In genomic region chr4:73470728-73471127, GRCh38 we compare ENCODE assay signal across 35 cellular contexts. TPM values are rescaled to one million over a fixed set of nuclear protein-coding genes. Genes with fewer than 3 reads are reported as not detected.
"Had no signal": no experiment of that assay in that cellular context is flagged by ENCODE, and none has a peak within 500 bp of the region (broad histone marks: within the 10 kb centered on the region; RNA-seq: fewer than 3 reads in every experiment).

No MANE protein-coding gene starts in this region.

- H3K27ac ChIP-seq: colonic mucosa, epithelial cell of prostate, esophagus squamous epithelium, gastrocnemius medialis, heart right ventricle, left lung, lower lobe of right lung had no signal

- H3K27me3 ChIP-seq: colonic mucosa, esophagus squamous epithelium, gastrocnemius medialis, heart right ventricle, left lung had no signal

- H3K36me3 ChIP-seq: colonic mucosa, esophagus squamous epithelium, gastrocnemius medialis, heart right ventricle, left lung, lower lobe of right lung had no signal

- H3K27me3 Mint-ChIP-seq: dendritic cell treated with granulocyte-macrophage colony-stimulating factor and Interleukin-4, amounts not matched to agents 40 ng/mL and 50 ng/mL, for 4 days; effector memory CD8-positive, alpha-beta T cell had no signal

- H3K36me3 Mint-ChIP-seq: mesothelial cell of epicardium had no signal

- H3K4me3 ChIP-seq: colonic mucosa, esophagus squamous epithelium, gastrocnemius medialis, heart right ventricle, left lung, lower lobe of right lung, mucosa of descending colon had no signal

- ATAC-seq: effector memory CD8-positive, alpha-beta T cell; esophagus mucosa; gastrocnemius medialis; heart right ventricle; left cardiac atrium; left lung; left ventricle myocardium superior; lower lobe of right lung; mucosa of descending colon had no signal

- H3K27ac Mint-ChIP-seq: dendritic cell treated with granulocyte-macrophage colony-stimulating factor and Interleukin-4, amounts not matched to agents 40 ng/mL and 50 ng/mL, for 4 days; effector memory CD8-positive, alpha-beta T cell; endodermal cell; mesothelial cell of epicardium; naive B cell had no signal

- H3K4me1 ChIP-seq: colonic mucosa, esophagus squamous epithelium, gastrocnemius medialis, heart right ventricle, left lung, lower lobe of right lung had no signal

- H3K4me3 Mint-ChIP-seq: dendritic cell treated with granulocyte-macrophage colony-stimulating factor and Interleukin-4, amounts not matched to agents 40 ng/mL and 50 ng/mL, for 4 days; effector memory CD8-positive, alpha-beta T cell; endodermal cell; mesothelial cell of epicardium; naive B cell had no signal

- H3K4me1 Mint-ChIP-seq: endodermal cell, mesothelial cell of epicardium, naive B cell had no signal

- DNase-seq: colonic mucosa; cortex of kidney; effector CD8-positive, alpha-beta T cell; effector memory CD8-positive, alpha-beta T cell; endodermal cell; erythroblast; esophagus squamous epithelium; foreskin fibroblast; foreskin melanocyte; gastrocnemius medialis; glutamatergic neuron; head of caudate nucleus; heart right ventricle; hippocampal formation; left cardiac atrium; left lung; left ventricle myocardium superior; lower lobe of right lung; mesenchymal stem cell; mucosa of descending colon; naive B cell had no signal

- H3K9me3 ChIP-seq: colonic mucosa, gastrocnemius medialis, lower lobe of right lung had no signal

- FAIRE-seq: endometrium, islet of Langerhans, keratinocyte had no signal

RNA-seq across cellular contexts. Expression of gene AFM, which starts 10.8 kb away (rescaled TPM):
- total RNA-seq: dermis microvascular lymphatic vessel endothelial cell, endodermal cell, esophagus mucosa, esophagus squamous epithelium, glomerular endothelial cell, heart right ventricle, kidney epithelial cell, left cardiac atrium, left lung, left ventricle myocardium superior, lower leg skin, lower lobe of right lung, lung microvascular endothelial cell, mesenteric fat pad, mesothelial cell of epicardium, mucosa of descending colon, myocyte had no signal
- polyA plus RNA-seq: heart right ventricle, keratinocyte had no signal

RNA-seq across cellular contexts. Expression of gene AFP, which starts 34.7 kb away (rescaled TPM):
- total RNA-seq: dermis microvascular lymphatic vessel endothelial cell, esophagus mucosa, esophagus squamous epithelium, gastrocnemius medialis, glomerular endothelial cell, heart right ventricle, kidney epithelial cell, left cardiac atrium, left ventricle myocardium superior, lower leg skin, lower lobe of right lung, lung microvascular endothelial cell, mesenteric fat pad, mucosa of descending colon had no signal
- polyA plus RNA-seq: heart right ventricle had no signal
